ENCODE assay signal across 26 cellular contexts in the genomic region with DNA sequence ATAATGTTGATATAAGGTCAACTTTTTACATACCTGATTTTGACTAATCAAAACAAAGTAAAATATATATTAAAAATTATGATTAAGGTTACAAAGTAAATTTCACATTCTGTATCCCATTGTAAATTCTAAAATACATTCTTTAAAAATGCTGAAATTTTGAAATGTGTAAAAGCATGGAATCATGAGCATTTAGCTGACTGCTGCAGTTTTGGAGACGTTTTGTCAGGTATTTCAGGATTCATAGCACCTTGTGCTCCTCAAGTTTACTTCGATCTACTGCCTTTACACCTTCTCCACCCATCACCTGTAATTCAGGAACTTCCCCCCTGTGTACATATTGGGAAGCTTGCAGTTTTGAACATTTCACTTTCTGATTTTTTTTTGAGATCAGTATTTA.
"Had no signal": no experiment of that assay in that cellular context is flagged by ENCODE, and none has a peak within 500 bp of the region (broad histone marks: within the 10 kb centered on the region; RNA-seq: fewer than 3 reads in every experiment).

No MANE protein-coding gene starts in this region.

- H3K9me3 ChIP-seq: colonic mucosa, esophagus muscularis mucosa, esophagus squamous epithelium, gastrocnemius medialis, gastroesophageal sphincter, heart left ventricle, heart right ventricle had no signal

- ATAC-seq: effector memory CD8-positive, alpha-beta T cell; esophagus mucosa; foreskin keratinocyte; gastrocnemius medialis; gastroesophageal sphincter; heart left ventricle; heart right ventricle had no signal

- H3K4me1 ChIP-seq: colonic mucosa, esophagus squamous epithelium, foreskin keratinocyte, gastrocnemius medialis, heart left ventricle, heart right ventricle had no signal

- DNase-seq: colonic mucosa; cortex of kidney; dermis blood vessel endothelial cell; dorsolateral prefrontal cortex; effector CD4-positive, alpha-beta T cell; effector CD8-positive, alpha-beta T cell; effector memory CD4-positive, alpha-beta T cell; effector memory CD8-positive, alpha-beta T cell; endodermal cell; erythroblast; esophagus squamous epithelium; foreskin keratinocyte; foreskin melanocyte; gastrocnemius medialis; glutamatergic neuron; head of caudate nucleus; heart left ventricle; heart right ventricle had no signal

- H3K27me3 ChIP-seq: colonic mucosa, dorsolateral prefrontal cortex, esophagus muscularis mucosa, esophagus squamous epithelium, foreskin keratinocyte, gastrocnemius medialis, gastroesophageal sphincter, heart left ventricle, heart right ventricle had no signal

- H3K27ac ChIP-seq: colonic mucosa, coronary artery, dorsolateral prefrontal cortex, epithelial cell of prostate, esophagus squamous epithelium, foreskin keratinocyte, gastrocnemius medialis, heart left ventricle, heart right ventricle had no signal

- H3K36me3 ChIP-seq: colonic mucosa, gastrocnemius medialis had no signal

- FAIRE-seq: colon, endothelial cell of umbilical vein, frontal cortex had no signal

- H3K4me3 ChIP-seq: colonic mucosa, coronary artery, dorsolateral prefrontal cortex, esophagus muscularis mucosa, esophagus squamous epithelium, gastrocnemius medialis, gastroesophageal sphincter, heart left ventricle, heart right ventricle had no signal
